7 cellular contexts compared by ENCODE assay signal in genomic region chr5:126449751-126450271, GRCh38. TPM values are rescaled to one million over a fixed set of nuclear protein-coding genes. Genes with fewer than 3 reads are reported as not detected.
DNase-seq lines count a peak whose midpoint lies in the region; ATAC-seq and TF ChIP-seq lines count a peak whose summit lies in the region.

No MANE protein-coding gene starts in this region.

- H3K36me3 Mint-ChIP-seq in WTC11 (peaks cover 14% of the 10 kb centered on the region), naive B cell (no peaks in the 10 kb centered on the region)
- peaks cover 3% of the 10 kb centered on the region for H3K36me3 Mint-ChIP-seq in central memory CD8-positive, alpha-beta T cell (ENCODE audit: insufficient read depth)

- no peak overlapping the region for H3K27ac Mint-ChIP-seq in WTC11
- H3K27ac Mint-ChIP-seq in central memory CD8-positive, alpha-beta T cell (ENCODE audit: low read depth) = peak overlapping the region; percentile 96
- peak overlapping the region in 5 of 6 donors; percentile 44 to 83 (median 67) for H3K27ac Mint-ChIP-seq in naive B cell

- H3K27me3 Mint-ChIP-seq in WTC11 (ENCODE audit: low read depth) (no peaks in the 10 kb centered on the region), naive B cell (no peaks in the 10 kb centered on the region)
- H3K27me3 Mint-ChIP-seq in central memory CD8-positive, alpha-beta T cell = no peaks in the 10 kb centered on the region

- no peak overlapping the region for H3K4me3 Mint-ChIP-seq in WTC11
- peak overlapping the region; percentile 81 for H3K4me3 Mint-ChIP-seq in central memory CD8-positive, alpha-beta T cell
- H3K4me3 Mint-ChIP-seq in naive B cell = peak overlapping the region in 4 of 8 donors; percentile 59 to 74 (median 68)

- no peak for TF ChIP-seq CTCF in WTC11 (IDR thresholded peaks at IDR 0.05)

- peaks cover 16% of the 10 kb centered on the region for H3K4me1 Mint-ChIP-seq in WTC11
- H3K4me1 Mint-ChIP-seq in central memory CD8-positive, alpha-beta T cell = peaks cover 55% of the 10 kb centered on the region
- H3K4me1 Mint-ChIP-seq in naive B cell = peaks cover 4 to 11% (median 11%) of the 10 kb centered on the region in 3 donors

- H3K9me3 Mint-ChIP-seq in WTC11 (peaks cover 5% of the 10 kb centered on the region; the same call in 1 of the 2 replicates), naive B cell (no peaks in the 10 kb centered on the region)
- H3K9me3 Mint-ChIP-seq in central memory CD8-positive, alpha-beta T cell = no peaks in the 10 kb centered on the region

- no peak for DNase-seq in WTC11 (ENCODE audit: low spot score)
- peak in 1 of 2 donors; percentile 28 for DNase-seq in central memory CD8-positive, alpha-beta T cell (ENCODE audit: low spot score in 2 of 2)
- DNase-seq in naive B cell = no peak
- DNase-seq in stromal cell of bone marrow (ENCODE audit: low read depth) = peak; percentile 35
- DNase-seq in GDM1 (lab: John Stamatoyannopoulos, UW) = no peak

- ATAC-seq in GM19324 (IDR thresholded peaks at IDR 0.05; ENCODE audit: low FRiP score, unreplicated experiment) (peak; percentile 81), HG03139 (IDR thresholded peaks at IDR 0.05; ENCODE audit: unreplicated experiment) (peak; percentile 84), WTC11 (peak; percentile 51), naive B cell (ENCODE audit: low read depth in 2 of 2) (peak; percentile 61 to 73)
- peak; percentile 83 for ATAC-seq in central memory CD8-positive, alpha-beta T cell (replicated peaks; ENCODE audit: extremely low read depth, poor library complexity, severe bottlenecking)

- CTCF ChIA-PET in WTC11 (lab: Charles Lee) = interaction anchor here (1.0 kb wide), 1 partner anchor 50 kb away, joined by 3 read pairs; no protein-coding TSS in a partner anchor

- POLR2A ChIA-PET in WTC11 (lab: Charles Lee) = no interaction called here

TF ChIP-seq in WTC11, 78 proteins besides CTCF, POLR2A, EP300 and RAD21:
- no peak for TF ChIP-seq ZNF281 (CRISPR knock-in tag; IDR thresholded peaks at IDR 0.05)
- TF ChIP-seq GRHL2 (CRISPR knock-in tag; IDR thresholded peaks at IDR 0.05; ENCODE audit: insufficient replicate concordance, severe bottlenecking) = no peak
- TF ChIP-seq KAT7 (CRISPR knock-in tag; IDR thresholded peaks at IDR 0.05; ENCODE audit: borderline replicate concordance) = no peak
- TF ChIP-seq USF2 (CRISPR knock-in tag; IDR thresholded peaks at IDR 0.05) = no peak
- TF ChIP-seq ZBTB21 (CRISPR knock-in tag; IDR thresholded peaks at IDR 0.05; ENCODE audit: borderline replicate concordance) = no peak
- TF ChIP-seq E2F1 (CRISPR knock-in tag; IDR thresholded peaks at IDR 0.05) = no peak
- TF ChIP-seq PRDM15 (CRISPR knock-in tag; IDR thresholded peaks at IDR 0.05) = no peak
- no peak for TF ChIP-seq ZNF416 (CRISPR knock-in tag; IDR thresholded peaks at IDR 0.05)
- no peak for TF ChIP-seq ZMAT4 (CRISPR knock-in tag; IDR thresholded peaks at IDR 0.05)
- no peak for TF ChIP-seq TEAD1 (CRISPR knock-in tag; IDR thresholded peaks at IDR 0.05)
- no peak for TF ChIP-seq ZNF423 (CRISPR knock-in tag; IDR thresholded peaks at IDR 0.05)
- no peak for TF ChIP-seq NFYB (CRISPR knock-in tag; conservative IDR thresholded peaks at IDR 0.05; ENCODE audit: low read depth)
- TF ChIP-seq CDX4 (CRISPR knock-in tag; IDR thresholded peaks at IDR 0.05; ENCODE audit: borderline replicate concordance) = no peak
- no peak for TF ChIP-seq CBFB (CRISPR knock-in tag; IDR thresholded peaks at IDR 0.05; ENCODE audit: low read depth)

RNA-seq across cellular contexts. Expression of gene GRAMD2B, which starts 26.6 kb away (rescaled TPM):
- 10.3 to 11.6 TPM (median 10.8 TPM) in 3 replicates for total RNA-seq in WTC11 (2021)
- polyA plus RNA-seq in naive B cell (ENCODE audit: low read depth in 6 of 6) = 1 to 10 TPM in 4 of 6 donors, under 1 TPM in 2; 0.65 to 2.6 (median 1.2) TPM
